In the genomic region with DNA sequence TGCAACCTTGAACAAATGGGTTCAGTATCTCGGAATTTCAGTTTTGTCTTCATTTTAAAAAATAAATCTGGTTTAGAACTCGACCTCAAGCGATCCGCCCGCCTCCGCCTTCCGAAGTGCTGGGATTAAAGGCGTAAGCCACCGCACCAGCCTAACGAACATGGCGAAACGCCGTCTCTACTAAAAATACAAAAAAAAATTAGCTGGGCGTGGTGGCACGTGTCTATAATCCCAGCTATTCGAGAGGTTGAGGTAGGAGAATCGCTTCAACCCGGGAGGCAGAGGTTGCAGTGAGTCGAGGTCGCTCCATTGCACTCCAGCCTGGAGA, we compare ENCODE assay signal across 8 cellular contexts. TPM values are rescaled to one million over a fixed set of nuclear protein-coding genes. Genes with fewer than 3 reads are reported as not detected.
DNase-seq lines count a peak whose midpoint lies in the region; ATAC-seq and TF ChIP-seq lines count a peak whose summit lies in the region.

No MANE protein-coding gene starts in this region.

- peak overlapping the region; percentile 80 for H3K4me2 ChIP-seq in mammary epithelial cell (ENCODE audit: insufficient read depth, low read depth, low read length)

- CTCF ChIA-PET in mammary epithelial cell (lab: Charles Lee; ENCODE audit: low non-redundant PET), result interaction anchor here (0.6 kb wide), 1 partner anchor 250 kb away, joined by 7 read pairs; no protein-coding TSS in a partner anchor

- H3K27ac ChIP-seq in mammary epithelial cell (ENCODE audit: insufficient read depth, low read depth, low read length), result peak overlapping the region; percentile 84
- H3K27ac ChIP-seq in mesodermal cell (ENCODE audit: low read depth, low read length, severe bottlenecking), result peak overlapping the region; percentile 90
- H3K27ac ChIP-seq in uterus, result peak overlapping the region; percentile 92 to 99

- H4K20me1 ChIP-seq in mammary epithelial cell (ENCODE audit: insufficient read depth, low read length), result no peaks in the 10 kb centered on the region

- peaks cover 6% of the 10 kb centered on the region for H3K36me3 ChIP-seq in mammary epithelial cell (ENCODE audit: insufficient read depth, low read length)
- peaks cover 43% of the 10 kb centered on the region for H3K36me3 ChIP-seq in mesodermal cell (ENCODE audit: control insufficient read depth, insufficient read depth, low read length)
- no peaks in the 10 kb centered on the region for H3K36me3 ChIP-seq in uterus

- no TSS peak for BruUV-seq in mammary epithelial cell (replicated peaks; lab: Mats Ljungman, UMichigan)

- ATAC-seq in left cardiac atrium (peak; percentile 0 to 1), left ventricle myocardium superior (no peak)

- peaks cover 11% of the 10 kb centered on the region for H3K9me3 ChIP-seq in mammary epithelial cell (replicated peaks; ENCODE audit: insufficient read depth, low read length)
- peaks cover 4% of the 10 kb centered on the region for H3K9me3 ChIP-seq in mesodermal cell (ENCODE audit: control insufficient read depth, low read length)
- peaks cover 0 to 17% of the 10 kb centered on the region in 2 donors for H3K9me3 ChIP-seq in uterus

- H3K4me3 ChIP-seq in mammary epithelial cell (replicated peaks in 1 of 3; ENCODE audit: insufficient read depth in 1 of 3, low read depth in 2 of 3, low read length in 3 of 3) (peak overlapping the region; percentile 71 to 95 (median 86)), mesodermal cell (ENCODE audit: extremely low read depth, insufficient read depth, low read length, poor library complexity, severe bottlenecking) (peak overlapping the region; percentile 57), uterus (peak overlapping the region; percentile 79 to 93)

- H3K27me3 ChIP-seq in mammary epithelial cell (ENCODE audit: insufficient read depth, low read length) (no peaks in the 10 kb centered on the region), uterus (no peaks in the 10 kb centered on the region)

- no peak for DNase-seq in left cardiac atrium
- DNase-seq in left ventricle myocardium superior, result no peak
- no peak for DNase-seq in mammary epithelial cell
- no peak for DNase-seq in uterus
- DNase-seq in CD1c-positive myeloid dendritic cell (ENCODE audit: extremely low spot score), result no peak
- DNase-seq in GM20000 (ENCODE audit: low spot score), result no peak
- DNase-seq in central memory CD4-positive, alpha-beta T cell, result no peak

- 8% methylated on average over 17 of the region's 20 CpGs for WGBS in mammary epithelial cell (ENCODE audit: low coverage, missing lambda C conversion rate)
- 21 to 29% methylated on average over 13 to 16 of the region's 20 CpGs for WGBS in mesodermal cell (ENCODE audit: insufficient coverage in 2 of 2), 2 experiments

- peaks cover 5% of the 10 kb centered on the region for H3K4me1 ChIP-seq in mammary epithelial cell (ENCODE audit: insufficient read depth, low read length)
- no peaks in the 10 kb centered on the region for H3K4me1 ChIP-seq in mesodermal cell (ENCODE audit: control insufficient read depth, insufficient read depth, low read length, poor library complexity, severe bottlenecking)
- H3K4me1 ChIP-seq in uterus, result no peaks in the 10 kb centered on the region

- H3K79me2 ChIP-seq in mammary epithelial cell (ENCODE audit: insufficient read depth, low read length), result peaks cover 17% of the 10 kb centered on the region

- peak overlapping the region; percentile 74 for H3K9ac ChIP-seq in mammary epithelial cell (ENCODE audit: insufficient read depth, low read length)

- H2AFZ ChIP-seq in mammary epithelial cell (ENCODE audit: low read depth, low read length), result peak overlapping the region; percentile 99

- TF ChIP-seq CTCF in mammary epithelial cell (conservative IDR thresholded peaks at IDR 0.05 in 1 of 2, IDR thresholded peaks at IDR 0.05 in 1 of 2; ENCODE audit: extremely low read depth in 1 of 2, insufficient read depth in 1 of 2, low read depth in 1 of 2, low read length in 2 of 2) (no peak), uterus (IDR thresholded peaks at IDR 0.05) (no peak), GM20000 (IDR thresholded peaks at IDR 0.05; ENCODE audit: extremely low read depth, missing control alignments) (no peak)

- TF ChIP-seq POLR2A in uterus (IDR thresholded peaks at IDR 0.05), result no peak

- intact Hi-C loops in left cardiac atrium (cut with DNase I) (loop anchor here in 1 of 2 donors (5.0 to 10.0 kb wide), 2 partner anchors 54 to 123 kb away; a partner anchor contains a TSS), left ventricle myocardium superior (cut with micrococcal nuclease) (no loop called here), mammary epithelial cell (cut with micrococcal nuclease) (no loop called here), uterus (cut with DNase I; ENCODE audit: low total_unique reads) (no loop called here)

- dilution Hi-C loops in mammary epithelial cell (cut with HindIII; ENCODE audit: low sequenced_read_pairs), result no loop called here

- in situ Hi-C loops in mammary epithelial cell (cut with MboI; ENCODE audit: low sequenced_read_pairs in 2 of 2), result no loop called here

RNA-seq across cellular contexts. Expression of a gene that starts 0.6 kb away (rescaled TPM):
- total RNA-seq in left cardiac atrium (10 to 100 TPM; 25.3 to 30.7 TPM), left ventricle myocardium superior (40.2 TPM), mammary epithelial cell (10 to 100 TPM; 12.1 to 13.8 TPM), uterus (10 to 100 TPM; 23.5 to 80.3 (median 39.7) TPM)
- 4.7 TPM for polyA plus RNA-seq in mammary epithelial cell
- 4.0 TPM for polyA minus RNA-seq in mammary epithelial cell
- 16.7 TPM for polyA plus RNA-seq in mesodermal cell (2013, experiment 1 of 2)
- 17.9 TPM for polyA plus RNA-seq in mesodermal cell (2013, experiment 2 of 2)

RNA-seq across cellular contexts. Expression of a gene that starts 1.1 kb away (rescaled TPM):
- total RNA-seq in left cardiac atrium, result under 1 TPM; 0.52 to 0.65 TPM
- 0.89 TPM for total RNA-seq in left ventricle myocardium superior
- 1 to 10 TPM in 1 of 2 donors, under 1 TPM in 1; 0.17 to 1.2 TPM for total RNA-seq in mammary epithelial cell
- 0.03 TPM for polyA plus RNA-seq in mammary epithelial cell
- polyA minus RNA-seq in mammary epithelial cell, result not detected
- polyA plus RNA-seq in mesodermal cell (2013, experiment 1 of 2), result 0.11 TPM
- polyA plus RNA-seq in mesodermal cell (2013, experiment 2 of 2), result 0.15 TPM
- under 1 TPM in 1 of 4 donors, not detected in 3; 0.98 TPM for total RNA-seq in uterus

RNA-seq across cellular contexts. Expression of a gene that starts 56.0 kb away (rescaled TPM):
- total RNA-seq in left cardiac atrium (10 to 100 TPM; 17.1 to 19.9 TPM), left ventricle myocardium superior (21.6 TPM), mammary epithelial cell (10 to 100 TPM in 1 of 2 donors, 1 to 10 TPM in 1; 5.4 to 16.8 TPM), uterus (100 to 1,000 TPM in 1 of 4 donors, 10 to 100 TPM in 3; 16.9 to 209 (median 39.6) TPM)
- polyA plus RNA-seq in mammary epithelial cell, result 4.0 TPM
- polyA minus RNA-seq in mammary epithelial cell, result not detected
- polyA plus RNA-seq in mesodermal cell (2013, experiment 1 of 2), result 9.6 TPM
- 9.9 TPM for polyA plus RNA-seq in mesodermal cell (2013, experiment 2 of 2)
